Comparison of ENCODE assay signal across 8 cellular contexts in genomic region chr2:241701155-241701404, GRCh38. TPM values are rescaled to one million over a fixed set of nuclear protein-coding genes. Genes with fewer than 3 reads are reported as not detected.
A peak's percentile ranks its signal among the peaks of the same experiment; 100 is the strongest.
DNase-seq lines count a peak whose midpoint lies in the region; ATAC-seq, FAIRE-seq and TF ChIP-seq lines count a peak whose summit lies in the region.

No MANE protein-coding gene starts in this region.

- 0 to 5% (median 3%) methylated on average over 15 to 16 of the region's 16 CpGs for WGBS in adipose tissue, 3 donors
- 0 to 2% methylated on average over 16 of the region's 16 CpGs for WGBS in upper lobe of left lung, 2 donors

- intact Hi-C loops in left lung (cut with DNase I), result no loop called here

- no peak for TF ChIP-seq EP300 in upper lobe of left lung (IDR thresholded peaks at IDR 0.05)

- TF ChIP-seq CTCF in left lung (IDR thresholded peaks at IDR 0.05) (peak; percentile 15 to 36), upper lobe of left lung (IDR thresholded peaks at IDR 0.05) (peak in 4 of 6 experiments; percentile 36 to 63 (median 49))

- DNase-seq in left lung (no peak), upper lobe of left lung (no peak), SKM-1 treated with dmso at 0.1 percent for 144 hours (lab: John Stamatoyannopoulos, UW; ENCODE audit: unreplicated experiment) (no peak), H54 (ENCODE audit: insufficient read length, low spot score) (no peak)

- H3K9me3 ChIP-seq in KOPT-K1 (ENCODE audit: insufficient read depth, low read length, poor library complexity, severe bottlenecking) (peaks cover 7% of the 10 kb centered on the region), left lung (no peaks in the 10 kb centered on the region), upper lobe of left lung (no peaks in the 10 kb centered on the region)

- H3K4me3 ChIP-seq in left lung, result peak overlapping the region; percentile 69 to 87
- peak overlapping the region; percentile 81 to 97 (median 92) for H3K4me3 ChIP-seq in upper lobe of left lung

- H3K27ac ChIP-seq in KOPT-K1 (ENCODE audit: low read depth, low read length, poor library complexity, severe bottlenecking) (peak overlapping the region; percentile 92), adipose tissue (ENCODE audit: low read depth, low read length) (peak overlapping the region; percentile 84), left lung (peak overlapping the region; percentile 88 to 94), upper lobe of left lung (peak overlapping the region; percentile 87 to 95 (median 93))

- H3K4me1 ChIP-seq in left lung, result peaks cover 0 to 29% of the 10 kb centered on the region in 2 donors
- H3K4me1 ChIP-seq in upper lobe of left lung, result peaks cover 11 to 26% (median 19%) of the 10 kb centered on the region in 4 donors

- ATAC-seq in left lung, result no peak
- ATAC-seq in upper lobe of left lung (ENCODE audit: low FRiP score in 2 of 2), result no peak
- ATAC-seq in HG03442 (IDR thresholded peaks at IDR 0.05; ENCODE audit: unreplicated experiment), result no peak

- H3K36me3 ChIP-seq in KOPT-K1 (ENCODE audit: insufficient read depth, low read length) (peaks cover 25% of the 10 kb centered on the region), left lung (peaks cover 0 to 17% of the 10 kb centered on the region in 2 donors), upper lobe of left lung (peaks cover 0 to 12% (median 7%) of the 10 kb centered on the region in 4 donors)

- H3K27me3 ChIP-seq in left lung, result no peaks in the 10 kb centered on the region
- no peaks in the 10 kb centered on the region for H3K27me3 ChIP-seq in upper lobe of left lung

- peak; percentile 42 for FAIRE-seq in G401.6 (lab: Jason Lieb, UNC)
- no peak for FAIRE-seq in H54 (lab: Jason Lieb, UNC)

- TF ChIP-seq POLR2A in upper lobe of left lung (IDR thresholded peaks at IDR 0.05), result no peak
- no peak for TF ChIP-seq POLR2A in H54 (IDR thresholded peaks at IDR 0.05; ENCODE audit: low read depth, low read length)

RNA-seq across cellular contexts. Expression of gene ING5, which starts 0.8 kb away (rescaled TPM):
- polyA plus RNA-seq in adipose tissue, result 10 to 100 TPM; 21.2 to 35.9 (median 31.4) TPM
- total RNA-seq in left lung, result 10 to 100 TPM; 27.6 to 28.3 TPM
- total RNA-seq in upper lobe of left lung, result 100 to 1,000 TPM in 1 of 6 donors, 10 to 100 TPM in 5; 20.2 to 181 (median 41.5) TPM

RNA-seq across cellular contexts. Expression of gene DTYMK, which starts 14.5 kb away (rescaled TPM):
- polyA plus RNA-seq in adipose tissue, result 10 to 100 TPM in 2 of 3 donors, 1 to 10 TPM in 1; 9.7 to 21.8 (median 17.8) TPM
- total RNA-seq in left lung, result 10 to 100 TPM; 28.7 to 31.8 TPM
- 10 to 100 TPM; 10.2 to 43.0 (median 19.6) TPM for total RNA-seq in upper lobe of left lung

RNA-seq across cellular contexts. Expression of gene D2HGDH, which starts 33.4 kb away (rescaled TPM):
- polyA plus RNA-seq in adipose tissue, result 10 to 100 TPM; 17.8 to 29.7 (median 29.4) TPM
- total RNA-seq in left lung (10 to 100 TPM; 33.4 to 38.4 TPM), upper lobe of left lung (100 to 1,000 TPM in 1 of 6 donors, 10 to 100 TPM in 5; 12.5 to 155 (median 35.8) TPM)
